ENCODE assay signal across 18 cellular contexts in the genomic region with DNA sequence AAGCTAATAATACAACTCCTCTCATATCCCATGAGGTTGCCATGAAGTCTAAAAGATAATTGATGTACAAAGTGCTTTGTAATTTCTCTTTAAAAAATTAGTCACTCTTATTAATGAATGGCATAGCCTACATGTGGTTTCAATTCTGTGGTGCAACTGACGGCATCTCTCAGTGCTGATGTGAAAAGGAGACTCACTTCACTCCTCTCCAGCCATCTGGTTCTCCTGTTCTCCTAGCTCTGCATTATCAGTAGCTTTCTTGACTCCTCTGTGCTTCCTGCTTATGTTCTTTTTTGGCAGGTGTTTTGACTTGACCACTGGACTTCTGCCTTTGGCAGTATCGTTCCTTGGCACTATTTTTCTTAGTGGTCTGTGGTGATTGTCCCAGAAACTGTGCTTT.
"Had no signal": no experiment of that assay in that cellular context is flagged by ENCODE, and none has a peak within 500 bp of the region (broad histone marks: within the 10 kb centered on the region; RNA-seq: fewer than 3 reads in every experiment).

No MANE protein-coding gene starts in this region.

- H3K36me3 Mint-ChIP-seq: WTC11 had no signal

- DNase-seq: activated CD4-positive, alpha-beta memory T cell treated with anti-CD3 and anti-CD28 coated beads, Interleukin-2, amount 10 ng/mL, durations not matched to agents 7 days and 5 days; activated CD4-positive, alpha-beta T cell treated with anti-CD3 and anti-CD28 coated beads for 4 hours; activated gamma-delta T cell; activated T-cell treated with anti-CD3 and anti-CD28 coated beads, Interleukin-2, amount 50 U/mL, for 4 hours; caudate nucleus; colonic mucosa; islet precursor cell; naive thymus-derived CD4-positive, alpha-beta T cell; stimulated activated CD4-positive, alpha-beta T cell treated with anti-CD3 and anti-CD28 coated beads, Interleukin-12 subunit alpha, Interleukin-12 subunit beta, amount 100 ng/mL, for 4 hours; stimulated activated CD4-positive, alpha-beta T cell treated with anti-CD3 and anti-CD28 coated beads, Interleukin-2, amount 100 ng/mL, for 48 hours; stimulated activated naive B cell treated with anti-CD40 and anti-IgM and Interleukin-4, amounts not matched to agents 10 μg/mL and 1 μg/mL and 100 μg/mL, for 72 hours; thyroid gland; uterus had no signal

- H3K9me3 Mint-ChIP-seq: activated CD4-positive, alpha-beta memory T cell treated with anti-CD3 and anti-CD28 coated beads, Interleukin-2, amount 10 ng/mL, durations not matched to agents 7 days and 5 days; activated naive CD4-positive, alpha-beta T cell treated with anti-CD3 and anti-CD28 coated beads, Interleukin-2, amount 50 U/mL, for 72 hours; activated T-cell treated with anti-CD3 and anti-CD28 coated beads, Interleukin-2, amount 50 U/mL, for 4 hours; naive thymus-derived CD4-positive, alpha-beta T cell; WTC11 had no signal

- H3K9me3 ChIP-seq: colonic mucosa, neutrophil, thyroid gland, uterus had no signal

- ATAC-seq: activated naive CD4-positive, alpha-beta T cell treated with anti-CD3 and anti-CD28 coated beads, Interleukin-2, amount 50 U/mL, for 72 hours; activated T-cell treated with anti-CD3 and anti-CD28 coated beads, Interleukin-2, amount 50 U/mL, for 4 hours; esophagus mucosa; naive thymus-derived CD4-positive, alpha-beta T cell; stimulated activated naive B cell treated with anti-CD40 and anti-IgM and Interleukin-4, amounts not matched to agents 10 μg/mL and 1 μg/mL and 100 μg/mL, for 72 hours; WTC11 had no signal

- H3K27ac Mint-ChIP-seq: activated CD4-positive, alpha-beta memory T cell treated with anti-CD3 and anti-CD28 coated beads, Interleukin-2, amount 10 ng/mL, durations not matched to agents 7 days and 5 days; activated naive CD4-positive, alpha-beta T cell treated with anti-CD3 and anti-CD28 coated beads, Interleukin-2, amount 50 U/mL, for 72 hours; stimulated activated naive B cell treated with anti-CD40 and anti-IgM and Interleukin-4, amounts not matched to agents 10 μg/mL and 1 μg/mL and 100 μg/mL, for 72 hours; WTC11 had no signal

- H3K4me3 Mint-ChIP-seq: activated CD4-positive, alpha-beta memory T cell treated with anti-CD3 and anti-CD28 coated beads, Interleukin-2, amount 10 ng/mL, durations not matched to agents 7 days and 5 days; activated T-cell treated with anti-CD3 and anti-CD28 coated beads, Interleukin-2, amount 50 U/mL, for 4 hours; stimulated activated naive B cell treated with anti-CD40 and anti-IgM and Interleukin-4, amounts not matched to agents 10 μg/mL and 1 μg/mL and 100 μg/mL, for 72 hours; WTC11 had no signal

- H3K4me1 ChIP-seq: colonic mucosa had no signal

- H3K27me3 Mint-ChIP-seq: activated CD4-positive, alpha-beta memory T cell treated with anti-CD3 and anti-CD28 coated beads, Interleukin-2, amount 10 ng/mL, durations not matched to agents 7 days and 5 days; naive thymus-derived CD4-positive, alpha-beta T cell; stimulated activated naive B cell treated with anti-CD40 and anti-IgM and Interleukin-4, amounts not matched to agents 10 μg/mL and 1 μg/mL and 100 μg/mL, for 72 hours had no signal

- H3K4me1 Mint-ChIP-seq: activated CD4-positive, alpha-beta memory T cell treated with anti-CD3 and anti-CD28 coated beads, Interleukin-2, amount 10 ng/mL, durations not matched to agents 7 days and 5 days had no signal

- H3K4me3 ChIP-seq: colonic mucosa, lung, thyroid gland, uterus had no signal

- H3K36me3 ChIP-seq: colonic mucosa, neutrophil, thyroid gland, uterus had no signal

- H3K27me3 ChIP-seq: colonic mucosa, neutrophil, thyroid gland, uterus had no signal

- H3K27ac ChIP-seq: colonic mucosa, neutrophil, thyroid gland, uterus had no signal
